1 cellular context compared by ENCODE assay signal in the genomic region with DNA sequence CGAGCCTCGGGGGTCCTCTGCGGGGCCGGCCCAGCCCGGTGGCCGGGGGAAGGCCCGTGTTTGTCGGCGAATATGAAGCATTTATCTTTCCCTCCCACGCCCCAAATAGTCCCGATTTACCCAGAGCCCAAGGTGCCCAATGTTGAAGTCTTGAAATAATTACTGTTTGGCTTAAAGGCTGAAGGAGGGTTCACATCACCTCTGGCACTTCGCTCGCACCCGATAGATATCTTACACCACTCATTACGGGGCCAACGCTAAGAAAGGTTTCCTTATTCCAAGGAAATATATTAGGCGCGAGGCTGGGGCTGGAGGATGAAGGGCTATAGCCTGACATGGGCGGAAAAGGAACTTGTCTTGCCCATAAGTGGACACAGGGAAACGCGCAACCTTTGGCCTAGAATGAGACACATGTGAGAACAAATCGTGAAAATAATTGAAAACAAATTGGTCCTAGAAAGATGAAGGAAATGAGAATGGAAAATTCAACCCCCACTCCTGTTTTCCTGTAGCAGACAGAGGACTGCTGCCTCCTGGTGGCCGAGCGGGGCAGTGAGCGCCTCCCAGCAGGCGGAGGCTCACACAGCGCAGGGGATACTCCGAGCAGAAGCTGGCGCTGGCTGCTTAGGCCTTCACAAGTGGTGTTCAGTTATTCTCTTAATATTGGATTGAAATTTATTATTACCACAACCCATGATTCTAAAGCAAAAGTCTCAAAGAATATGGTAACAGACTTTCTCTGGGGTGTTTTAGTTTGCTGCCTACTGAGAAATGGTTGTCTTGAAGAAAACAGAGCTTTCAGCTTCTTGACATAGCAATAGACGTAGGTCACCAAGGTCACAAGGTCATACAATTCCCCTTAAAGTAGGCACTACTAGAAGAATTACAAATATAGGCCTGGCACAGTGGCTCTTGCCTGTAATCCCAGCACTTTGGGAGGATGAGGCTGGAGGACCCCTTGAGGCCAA.
TF ChIP-seq lines count a peak whose summit lies in the region.

No MANE protein-coding gene starts in this region.

TF ChIP-seq in HEK293, 187 proteins besides CTCF, POLR2A, EP300 and RAD21 (continued from another document):
- TF ChIP-seq KLF16 (tag by site-specific recombination; IDR thresholded peaks at IDR 0.05): no peak
TF ChIP-seq in HEK293: peak in this region for 13.
